Comparison of ENCODE assay signal across 7 cellular contexts in genomic region chr5:157266286-157267007, GRCh38. TPM values are rescaled to one million over a fixed set of nuclear protein-coding genes. Genes with fewer than 3 reads are reported as not detected.
DNase-seq lines count a peak whose midpoint lies in the region; ATAC-seq and TF ChIP-seq lines count a peak whose summit lies in the region.

No MANE protein-coding gene starts in this region.

- H3K36me3 ChIP-seq in GM23338 (ENCODE audit: insufficient read depth) (no peaks in the 10 kb centered on the region; the same call in 1 of the 2 replicates), parathyroid adenoma (ENCODE audit: control insufficient read depth, insufficient read depth, low read length) (no peaks in the 10 kb centered on the region)

- peak overlapping the region; percentile 78 for H3K4me3 ChIP-seq in GM23338
- H3K4me3 ChIP-seq in LNCaP clone FGC (ENCODE audit: low read depth, low read length) = peak overlapping the region; percentile 68
- peak overlapping the region; percentile 62 for H3K4me3 ChIP-seq in parathyroid adenoma (ENCODE audit: low read depth, low read length)

- H4K20me1 ChIP-seq in GM23338 (replicated peaks; ENCODE audit: insufficient read depth) = peaks cover 1% of the 10 kb centered on the region; the same call in 1 of the 2 replicates

- peak overlapping the region; percentile 41 for H3K9ac ChIP-seq in parathyroid adenoma

- intact Hi-C loops in activated T-helper 1 cell treated with anti-CD3 and anti-CD28 coated beads, Interleukin-12 subunit alpha, Interleukin-12 subunit beta, Interleukin-2, Interleukin-4 antibody, amounts not matched to agents 30 ng/mL and 10 ng/mL and 1 ng/mL, durations not matched to agents 14 hours and 24 hours and 36 hours (cut with micrococcal nuclease) = loop anchor here (1.0 to 5.0 kb wide), 3 partner anchors 8 to 466 kb away; partner anchors contain the start of gene THG1L

- H3K27ac Mint-ChIP-seq in GM23338 = no peak overlapping the region
- H3K27ac Mint-ChIP-seq in activated T-helper 1 cell treated with anti-CD3 and anti-CD28 coated beads, Interleukin-12 subunit alpha, Interleukin-12 subunit beta, Interleukin-2, Interleukin-4 antibody, amounts not matched to agents 30 ng/mL and 10 ng/mL and 1 ng/mL, durations not matched to agents 14 hours and 24 hours and 36 hours = peak overlapping the region; percentile 71

- in situ Hi-C loops in GM13977 (cut with MboI; ENCODE audit: low pct_unique_long_range_greater_than_20kb, low sequenced_read_pairs, unreplicated experiment) = no loop called here

- H3K36me3 Mint-ChIP-seq in GM23338 (ENCODE audit: low read depth) = no peaks in the 10 kb centered on the region
- H3K36me3 Mint-ChIP-seq in activated T-helper 1 cell treated with anti-CD3 and anti-CD28 coated beads, Interleukin-12 subunit alpha, Interleukin-12 subunit beta, Interleukin-2, Interleukin-4 antibody, amounts not matched to agents 30 ng/mL and 10 ng/mL and 1 ng/mL, durations not matched to agents 14 hours and 24 hours and 36 hours (ENCODE audit: low read depth) = peaks cover 25% of the 10 kb centered on the region

- H3K79me2 ChIP-seq in GM23338 (replicated peaks; ENCODE audit: insufficient read depth) = peaks cover 45% of the 10 kb centered on the region
- peaks cover 17% of the 10 kb centered on the region for H3K79me2 ChIP-seq in parathyroid adenoma

- H3K27me3 Mint-ChIP-seq in GM23338 (ENCODE audit: insufficient read depth, low read depth, poor library complexity) = peaks cover 13% of the 10 kb centered on the region
- H3K27me3 Mint-ChIP-seq in activated T-helper 1 cell treated with anti-CD3 and anti-CD28 coated beads, Interleukin-12 subunit alpha, Interleukin-12 subunit beta, Interleukin-2, Interleukin-4 antibody, amounts not matched to agents 30 ng/mL and 10 ng/mL and 1 ng/mL, durations not matched to agents 14 hours and 24 hours and 36 hours (ENCODE audit: insufficient read depth) = no peaks in the 10 kb centered on the region

- DNase-seq in GM13977 (ENCODE audit: low spot score) (peak; percentile 65), GM23338 (ENCODE audit: low spot score) (peak; percentile 71), LNCaP clone FGC (ENCODE audit: low read depth) (no peak), foreskin keratinocyte (no peak), kidney glomerular epithelial cell (lab: John Stamatoyannopoulos, UW) (no peak)
- peak; percentile 53 for DNase-seq in activated T-helper 1 cell treated with anti-CD3 and anti-CD28 coated beads, Interleukin-12 subunit alpha, Interleukin-12 subunit beta, Interleukin-2, Interleukin-4 antibody, amounts not matched to agents 30 ng/mL and 10 ng/mL and 1 ng/mL, durations not matched to agents 14 hours and 24 hours and 36 hours (ENCODE audit: low spot score)

- H3K4me2 ChIP-seq in GM23338 = peak overlapping the region; percentile 87
- peak overlapping the region; percentile 81 for H3K4me2 ChIP-seq in parathyroid adenoma (ENCODE audit: low read length)

- H3K9me2 ChIP-seq in GM23338 (ENCODE audit: insufficient read depth) = no peaks in the 10 kb centered on the region

- ATAC-seq in GM23338 (peak; percentile 62), foreskin keratinocyte (peak; percentile 57)

- no peak overlapping the region for H2AFZ ChIP-seq in GM23338
- peak overlapping the region; percentile 89 for H2AFZ ChIP-seq in parathyroid adenoma

- no peaks in the 10 kb centered on the region for H3K9me3 Mint-ChIP-seq in GM23338
- H3K9me3 Mint-ChIP-seq in activated T-helper 1 cell treated with anti-CD3 and anti-CD28 coated beads, Interleukin-12 subunit alpha, Interleukin-12 subunit beta, Interleukin-2, Interleukin-4 antibody, amounts not matched to agents 30 ng/mL and 10 ng/mL and 1 ng/mL, durations not matched to agents 14 hours and 24 hours and 36 hours = no peaks in the 10 kb centered on the region

- no peaks in the 10 kb centered on the region for H3F3A ChIP-seq in GM23338 (replicated peaks; ENCODE audit: low read depth)

- H3K4me1 ChIP-seq in GM23338 (ENCODE audit: insufficient read depth) (peaks cover 33% of the 10 kb centered on the region), foreskin keratinocyte (no peaks in the 10 kb centered on the region), parathyroid adenoma (peaks cover 49% of the 10 kb centered on the region)

- H3K27ac ChIP-seq in GM23338 (ENCODE audit: low read depth) = peak overlapping the region; percentile 45; the same call in 1 of the 2 replicates
- no peak overlapping the region for H3K27ac ChIP-seq in foreskin keratinocyte
- peak overlapping the region; percentile 77 for H3K27ac ChIP-seq in parathyroid adenoma

- peaks cover 44% of the 10 kb centered on the region for H3K4me1 Mint-ChIP-seq in GM23338
- H3K4me1 Mint-ChIP-seq in activated T-helper 1 cell treated with anti-CD3 and anti-CD28 coated beads, Interleukin-12 subunit alpha, Interleukin-12 subunit beta, Interleukin-2, Interleukin-4 antibody, amounts not matched to agents 30 ng/mL and 10 ng/mL and 1 ng/mL, durations not matched to agents 14 hours and 24 hours and 36 hours (ENCODE audit: low read depth) = peaks cover 78% of the 10 kb centered on the region

- TF ChIP-seq CTCF in GM13977 (IDR thresholded peaks at IDR 0.05; ENCODE audit: extremely low read depth, insufficient read depth, missing control alignments) = peak; percentile 46
- no peak for TF ChIP-seq CTCF in GM23338 (conservative IDR thresholded peaks at IDR 0.05; ENCODE audit: low read depth in 2 of 2)
- TF ChIP-seq CTCF in LNCaP clone FGC (IDR thresholded peaks at IDR 0.05; ENCODE audit: control insufficient read depth, extremely low read depth, insufficient read depth) = no peak
- no peak for TF ChIP-seq CTCF in foreskin keratinocyte (conservative IDR thresholded peaks at IDR 0.05)
- TF ChIP-seq CTCF in parathyroid adenoma (IDR thresholded peaks at IDR 0.05) = no peak

- H3K9me3 ChIP-seq in parathyroid adenoma (ENCODE audit: control insufficient read depth, low read length) = no peaks in the 10 kb centered on the region

- peak overlapping the region; percentile 82 for H3K4me3 Mint-ChIP-seq in GM23338
- H3K4me3 Mint-ChIP-seq in activated T-helper 1 cell treated with anti-CD3 and anti-CD28 coated beads, Interleukin-12 subunit alpha, Interleukin-12 subunit beta, Interleukin-2, Interleukin-4 antibody, amounts not matched to agents 30 ng/mL and 10 ng/mL and 1 ng/mL, durations not matched to agents 14 hours and 24 hours and 36 hours = peak overlapping the region; percentile 92

- H3K27me3 ChIP-seq in GM23338 (ENCODE audit: insufficient read depth) (no peaks in the 10 kb centered on the region), foreskin keratinocyte (peaks cover 42% of the 10 kb centered on the region), parathyroid adenoma (ENCODE audit: control insufficient read depth, insufficient read depth, low read length) (no peaks in the 10 kb centered on the region)

RNA-seq across cellular contexts. Expression of gene CYFIP2, which starts 0.5 kb away (rescaled TPM):
- total RNA-seq in GM23338 (2014; rRNA removed; shearing (Covaris generic)) = 78.4 and 98.4 TPM in 2 replicates
- polyA plus RNA-seq in GM23338 (2016; fragmentation: Nextera tagmentation; extraction: Ambion mirVana) (54.1 and 58.9 TPM in 2 replicates), foreskin keratinocyte (0.53 and 0.68 TPM in 2 replicates)
- 173 and 175 TPM in 2 replicates for total RNA-seq in activated T-helper 1 cell treated with anti-CD3 and anti-CD28 coated beads, Interleukin-12 subunit alpha, Interleukin-12 subunit beta, Interleukin-2, Interleukin-4 antibody, amounts not matched to agents 30 ng/mL and 10 ng/mL and 1 ng/mL, durations not matched to agents 14 hours and 24 hours and 36 hours
- 1.1 and 1.2 TPM in 2 replicates for total RNA-seq in foreskin keratinocyte

Comparison
In these comparisons a context has a peak if more than half of its experiments do, and no peak if none do; other contexts are left out.
1. DNase-seq: peak in GM13977 (single experiment), GM23338 (single experiment) and activated T-helper 1 cell treated with anti-CD3 and anti-CD28 coated beads, Interleukin-12 subunit alpha, Interleukin-12 subunit beta, Interleukin-2, Interleukin-4 antibody, amounts not matched to agents 30 ng/mL and 10 ng/mL and 1 ng/mL, durations not matched to agents 14 hours and 24 hours and 36 hours (single experiment); none in LNCaP clone FGC (single experiment), foreskin keratinocyte (0 of 2) and kidney glomerular epithelial cell (single experiment).
2. RNA of gene CYFIP2, which starts 0.5 kb away (total RNA-seq): 173 to 175 TPM in activated T-helper 1 cell treated with anti-CD3 and anti-CD28 coated beads, Interleukin-12 subunit alpha, Interleukin-12 subunit beta, Interleukin-2, Interleukin-4 antibody, amounts not matched to agents 30 ng/mL and 10 ng/mL and 1 ng/mL, durations not matched to agents 14 hours and 24 hours and 36 hours and 78.4 to 98.4 TPM in GM23338; 1.1 to 1.2 TPM in foreskin keratinocyte; every median in the first group is over 10 times any median in the second.
3. Peak in every context shown above with its lines, with median percentiles within 50 percentile points of each other: H3K4me3 ChIP-seq.